In genomic region chr1:1003618-1004419, GRCh38 we compare ENCODE assay signal across 1 cellular context.
TF ChIP-seq lines count a peak whose summit lies in the region.

No MANE protein-coding gene starts in this region.

TF ChIP-seq in K562, 482 proteins besides CTCF, POLR2A, EP300 and RAD21:
- TF ChIP-seq ARID3A (IDR thresholded peaks at IDR 0.05; ENCODE audit: borderline replicate concordance, low read depth, low read length) (no peak), GABPB1 (CRISPR knock-in tag; IDR thresholded peaks at IDR 0.05) (peak; percentile 19; the same call in 1 of the 2 replicates), SMARCC2 (IDR thresholded peaks at IDR 0.05; ENCODE audit: low read depth) (no peak), ZNF316 (IDR thresholded peaks at IDR 0.05) (peak; percentile 8; the same call in 1 of the 2 replicates), E2F3 (CRISPR knock-in tag; IDR thresholded peaks at IDR 0.05) (no peak), RBM34 (IDR thresholded peaks at IDR 0.05; ENCODE audit: borderline replicate concordance, insufficient read depth, low read length) (no peak), ZNF740 (CRISPR knock-in tag; IDR thresholded peaks at IDR 0.05) (peak; percentile 29; the same call in 1 of the 2 replicates), ZNF740 (tag; IDR thresholded peaks at IDR 0.05) (no peak), ZNF263 (CRISPR knock-in tag; IDR thresholded peaks at IDR 0.05; ENCODE audit: borderline replicate concordance) (peak; percentile 10; the same call in 1 of the 2 replicates), BRCA1 (IDR thresholded peaks at IDR 0.05) (no peak), BRCA1 (CRISPR knock-in tag; IDR thresholded peaks at IDR 0.05) (no peak), MTF1 (CRISPR knock-in tag; IDR thresholded peaks at IDR 0.05; ENCODE audit: borderline replicate concordance) (no peak), TRIM24 (IDR thresholded peaks at IDR 0.05) (no peak), POLR2G (IDR thresholded peaks at IDR 0.05; ENCODE audit: low read depth, low read length) (0 out of 2 replicates have a peak, but pooled peaks have one; percentile 11), CC2D1A (IDR thresholded peaks at IDR 0.05) (no peak), VEZF1 (CRISPR knock-in tag; IDR thresholded peaks at IDR 0.05) (no peak), JUNB (CRISPR knock-in tag; conservative IDR thresholded peaks at IDR 0.05) (no peak), SAP30 (IDR thresholded peaks at IDR 0.05; ENCODE audit: borderline replicate concordance, insufficient read depth, low read depth, low read length, poor library complexity, severe bottlenecking) (no peak), PCBP2 (IDR thresholded peaks at IDR 0.05; ENCODE audit: low read depth, low read length, poor library complexity, severe bottlenecking) (no peak), ZKSCAN1 (IDR thresholded peaks at IDR 0.05; ENCODE audit: low read depth, low read length) (peak; percentile 96), ZBTB43 (CRISPR knock-in tag; IDR thresholded peaks at IDR 0.05) (no peak), ZBTB7A (IDR thresholded peaks at IDR 0.05; ENCODE audit: borderline replicate concordance, control insufficient read depth, low read depth, low read length) (peak; percentile 24; the same call in 1 of the 2 replicates), ZBTB1 (CRISPR knock-in tag; IDR thresholded peaks at IDR 0.05; ENCODE audit: borderline replicate concordance, low read depth) (no peak), FOS (IDR thresholded peaks at IDR 0.05; ENCODE audit: extremely low read depth, insufficient read length) (no peak), MTA1 (IDR thresholded peaks at IDR 0.05; ENCODE audit: borderline replicate concordance) (0 out of 2 replicates have a peak, but pooled peaks have one; percentile 19)
